Comparison of ENCODE assay signal across 1 cellular context in genomic region chr20:45449528-45449927, GRCh38.
A peak's percentile ranks its signal among the peaks of the same experiment; 100 is the strongest.
TF ChIP-seq lines count a peak whose summit lies in the region.

No MANE protein-coding gene starts in this region.

TF ChIP-seq in HepG2, 621 proteins besides CTCF, POLR2A, EP300 and RAD21:
- TF ChIP-seq SMC3 (IDR thresholded peaks at IDR 0.05; ENCODE audit: low read length) (no peak), ZBTB44 (CRISPR knock-in tag; IDR thresholded peaks at IDR 0.05) (no peak), ATF7 (IDR thresholded peaks at IDR 0.05) (peak; percentile 90), ATF7 (CRISPR knock-in tag; IDR thresholded peaks at IDR 0.05) (no peak)
